ENCODE assay signal across 8 cellular contexts in genomic region chr22:38871360-38872171, GRCh38. TPM values are rescaled to one million over a fixed set of nuclear protein-coding genes. Genes with fewer than 3 reads are reported as not detected.
DNase-seq lines count a peak whose midpoint lies in the region; ATAC-seq and TF ChIP-seq lines count a peak whose summit lies in the region.

No MANE protein-coding gene starts in this region.

- no peaks in the 10 kb centered on the region; a peak in 1 of 5 replicates for H3K9me3 Mint-ChIP-seq in H9
- H3K9me3 Mint-ChIP-seq in stimulated activated memory B cell treated with anti-CD40 and anti-IgM and Interleukin-4, amounts not matched to agents 10 μg/mL and 1 μg/mL and 100 μg/mL, for 72 hours, result no peaks in the 10 kb centered on the region

- peaks cover 7% of the 10 kb centered on the region; the same call in 1 of the 2 replicates for H3K4me1 ChIP-seq in H9 (ENCODE audit: insufficient read depth, low read length)

- peak overlapping the region in 1 of 3 experiments; percentile 65; a peak in 1 of 7 replicates for H3K27ac Mint-ChIP-seq in H9
- H3K27ac Mint-ChIP-seq in stimulated activated memory B cell treated with anti-CD40 and anti-IgM and Interleukin-4, amounts not matched to agents 10 μg/mL and 1 μg/mL and 100 μg/mL, for 72 hours, result peak overlapping the region; percentile 88

- H2AK5ac ChIP-seq in H9 (ENCODE audit: insufficient read length, low read length), result no peak overlapping the region

- no peak overlapping the region for H2AFZ ChIP-seq in H9 (ENCODE audit: low read length)

- H2BK15ac ChIP-seq in H9 (ENCODE audit: low read depth, low read length), result no peak overlapping the region

- H3K4me2 ChIP-seq in H9 (ENCODE audit: insufficient read depth, insufficient read length, low read length), result peak overlapping the region; percentile 51

- H4K91ac ChIP-seq in H9 (ENCODE audit: insufficient read length, low read depth, low read length), result no peak overlapping the region

- peaks cover 42% of the 10 kb centered on the region in 2 experiments for H3K4me1 Mint-ChIP-seq in H9
- peaks cover 62% of the 10 kb centered on the region for H3K4me1 Mint-ChIP-seq in stimulated activated memory B cell treated with anti-CD40 and anti-IgM and Interleukin-4, amounts not matched to agents 10 μg/mL and 1 μg/mL and 100 μg/mL, for 72 hours

- no peaks in the 10 kb centered on the region; the same call in 1 of the 2 replicates for H3K79me2 ChIP-seq in H9 (ENCODE audit: insufficient read depth, low read length)

- no peak overlapping the region for H3T11ph ChIP-seq in H9 (ENCODE audit: low read length)

- H3K27ac ChIP-seq in H9 (ENCODE audit: insufficient read length, low read depth, low read length), result no peak overlapping the region
- H3K27ac ChIP-seq in caudate nucleus (ENCODE audit: low read depth, low read length), result peak overlapping the region; percentile 89

- no peak overlapping the region for H3K4ac ChIP-seq in H9 (ENCODE audit: low read depth, low read length)

- H2BK20ac ChIP-seq in H9 (ENCODE audit: low read depth, low read length, poor library complexity, severe bottlenecking), result no peak overlapping the region

- peak overlapping the region; percentile 87 to 95 for H3K4me3 Mint-ChIP-seq in H9
- peak overlapping the region; percentile 98 for H3K4me3 Mint-ChIP-seq in stimulated activated memory B cell treated with anti-CD40 and anti-IgM and Interleukin-4, amounts not matched to agents 10 μg/mL and 1 μg/mL and 100 μg/mL, for 72 hours

- no peak overlapping the region for H3K18ac ChIP-seq in H9 (ENCODE audit: insufficient read length, low read depth, low read length)

- H2BK12ac ChIP-seq in H9 (ENCODE audit: insufficient read length, low read depth, low read length), result no peak overlapping the region

- ATAC-seq in stimulated activated memory B cell treated with anti-CD40 and anti-IgM and Interleukin-4, amounts not matched to agents 10 μg/mL and 1 μg/mL and 100 μg/mL, for 72 hours, result peak; percentile 40

- no peak overlapping the region for H3K23ac ChIP-seq in H9 (ENCODE audit: insufficient read length, low read depth, low read length)

- no peak overlapping the region for H3K14ac ChIP-seq in H9 (ENCODE audit: insufficient read depth, low read length)

- H2BK5ac ChIP-seq in H9 (ENCODE audit: insufficient read length, low read length), result no peak overlapping the region

- peak overlapping the region; percentile 57 for H3K9ac ChIP-seq in H9 (ENCODE audit: extremely low read depth, insufficient read length, low read length)

- H4K5ac ChIP-seq in H9 (ENCODE audit: insufficient read length, low read depth, low read length), result no peak overlapping the region

- no peak for TF ChIP-seq CTCF in H9 (conservative IDR thresholded peaks at IDR 0.05)

- peaks cover 18% of the 10 kb centered on the region for H3K27me3 Mint-ChIP-seq in H9 (ENCODE audit: low read depth)
- H3K27me3 Mint-ChIP-seq in stimulated activated memory B cell treated with anti-CD40 and anti-IgM and Interleukin-4, amounts not matched to agents 10 μg/mL and 1 μg/mL and 100 μg/mL, for 72 hours, result no peaks in the 10 kb centered on the region

- H3K23me2 ChIP-seq in H9 (ENCODE audit: insufficient read length, low read depth, low read length, poor library complexity, severe bottlenecking), result peaks cover 15% of the 10 kb centered on the region

- H4K8ac ChIP-seq in H9 (replicated peaks; ENCODE audit: insufficient read length, low read depth, low read length), result no peak overlapping the region

- DNase-seq in COR-L47 (lab: John Stamatoyannopoulos, UW), result peak; percentile 15
- DNase-seq in H9, result no peak
- peak; percentile 47 for DNase-seq in RPMI8226
- DNase-seq in caudate nucleus (lab: John Stamatoyannopoulos, UW), result peak in 7 of 61 donors; percentile 31 to 73 (median 52)
- peak; percentile 65 for DNase-seq in left kidney (ENCODE audit: low read depth, low spot score)
- DNase-seq in NCI-H2107 treated with DMSO at 0.1 percent for 48 hours (lab: John Stamatoyannopoulos, UW; ENCODE audit: unreplicated experiment), result no peak
- no peak for DNase-seq in NCI-H524 treated with DMSO at 0.1 percent for 48 hours (lab: John Stamatoyannopoulos, UW)

- H3K79me1 ChIP-seq in H9 (ENCODE audit: insufficient read depth, low read depth, low read length, poor library complexity, severe bottlenecking), result peaks cover 5% of the 10 kb centered on the region

- no peak overlapping the region for H2BK120ac ChIP-seq in H9 (ENCODE audit: low read depth, low read length, poor library complexity, severe bottlenecking)

- H3K56ac ChIP-seq in H9 (ENCODE audit: insufficient read length, low read depth, low read length), result no peak overlapping the region

- WGBS in H9 (ENCODE audit: extremely low coverage, insufficient read length, low lambda C conversion rate), result no CpG with 5 or more reads among the region's 77 CpGs

- no peaks in the 10 kb centered on the region for H3K27me3 ChIP-seq in H9 (ENCODE audit: insufficient read depth, low read length)

- peaks cover 7 to 28% (median 23%) of the 10 kb centered on the region in 3 experiments for H3K36me3 Mint-ChIP-seq in H9 (ENCODE audit: insufficient read depth in 1 of 3, low read depth in 3 of 3)
- H3K36me3 Mint-ChIP-seq in stimulated activated memory B cell treated with anti-CD40 and anti-IgM and Interleukin-4, amounts not matched to agents 10 μg/mL and 1 μg/mL and 100 μg/mL, for 72 hours, result peaks cover 27% of the 10 kb centered on the region

- no peaks in the 10 kb centered on the region for H3K9me3 ChIP-seq in H9 (ENCODE audit: control insufficient read depth, low read depth, low read length)

- H4K20me1 ChIP-seq in H9 (ENCODE audit: control insufficient read depth, insufficient read depth, insufficient read length), result no peaks in the 10 kb centered on the region

RNA-seq across cellular contexts. Expression of gene CBX6, which starts 0.5 kb away (rescaled TPM):
- total RNA-seq in H9 (2021), result 31.4 and 32.8 TPM in 2 replicates

RNA-seq across cellular contexts. Expression of gene NPTXR, which starts 27.7 kb away (rescaled TPM):
- 7.8 and 8.1 TPM in 2 replicates for total RNA-seq in H9 (2021)

Comparison
In these comparisons a context has a peak if more than half of its experiments do, and no peak if none do; other contexts are left out.
1. DNase-seq: peak in COR-L47 (single experiment), RPMI8226 (single experiment) and left kidney (single experiment); none in H9 (single experiment), NCI-H2107 treated with DMSO at 0.1 percent for 48 hours (single experiment) and NCI-H524 treated with DMSO at 0.1 percent for 48 hours (single experiment).